In genomic region chr5:5132185-5132584, GRCh38 we compare ENCODE assay signal across 21 cellular contexts. TPM values are rescaled to one million over a fixed set of nuclear protein-coding genes. Genes with fewer than 3 reads are reported as not detected.
DNase-seq lines count a peak whose midpoint lies in the region; ATAC-seq, FAIRE-seq and TF ChIP-seq lines count a peak whose summit lies in the region.
"Had no signal": no experiment of that assay in that cellular context is flagged by ENCODE, and none has a peak within 500 bp of the region (broad histone marks: within the 10 kb centered on the region; RNA-seq: fewer than 3 reads in every experiment).

No MANE protein-coding gene starts in this region.

- H3K9me1 ChIP-seq in IMR-90 (ENCODE audit: insufficient read depth, low read length) (no peaks in the 10 kb centered on the region), K562 (ENCODE audit: control insufficient read depth, insufficient read depth, low read length) (no peaks in the 10 kb centered on the region)

- no peak overlapping the region for H2AK5ac ChIP-seq in IMR-90 (ENCODE audit: low read depth, low read length)

- H3F3A ChIP-seq in SK-N-SH (replicated peaks; ENCODE audit: insufficient read depth): no peaks in the 10 kb centered on the region

- FAIRE-seq in K562 (lab: Jason Lieb, UNC): no peak
- FAIRE-seq: A204.1, GM12878, GM19239 had no signal

- H2BK120ac ChIP-seq in IMR-90 (ENCODE audit: low read depth, low read length): no peak overlapping the region

- 61% methylated on average over 3 of the region's 9 CpGs; no CpG with 5 or more reads in 1 of the 2 experiments for WGBS in IMR-90 (ENCODE audit: extremely low coverage in 2 of 2, insufficient read length in 1 of 2), 2 experiments
- WGBS in K562 (ENCODE audit: insufficient coverage, low coverage, missing lambda C conversion rate): 2% methylated on average over 9 of the region's 9 CpGs
- WGBS in SK-N-SH (ENCODE audit: low lambda C conversion rate): 75% methylated on average over 9 of the region's 9 CpGs

- H3K56ac ChIP-seq in IMR-90 (ENCODE audit: extremely low read depth, insufficient read depth, low read length): no peak overlapping the region

- TF ChIP-seq CTCF in IMR-90 (conservative IDR thresholded peaks at IDR 0.05; ENCODE audit: low read depth, low read length) (no peak), K562 (IDR thresholded peaks at IDR 0.05 in 2 of 3, conservative IDR thresholded peaks at IDR 0.05 in 1 of 3; ENCODE audit: insufficient read depth in 2 of 3, low read depth in 1 of 3, low read length in 3 of 3) (no peak), SK-N-SH (IDR thresholded peaks at IDR 0.05) (no peak)

- no peak for TF ChIP-seq EP300 in K562 (IDR thresholded peaks at IDR 0.05; ENCODE audit: low read length)
- no peak for TF ChIP-seq EP300 in SK-N-SH (IDR thresholded peaks at IDR 0.05; ENCODE audit: borderline replicate concordance in 1 of 2, low read depth in 1 of 2, low read length in 1 of 2)

- no peak overlapping the region for H4K8ac ChIP-seq in IMR-90 (ENCODE audit: low read depth in 2 of 2, low read length in 2 of 2)

- H3K9ac ChIP-seq in IMR-90 (ENCODE audit: low read depth, low read length) (no peak overlapping the region), K562 (ENCODE audit: insufficient read depth in 1 of 2, low read depth in 2 of 2, low read length in 2 of 2) (no peak overlapping the region; a peak in 1 of 4 replicates), SK-N-SH (no peak overlapping the region)

- BruUV-seq in IMR-90 (replicated peaks; lab: Mats Ljungman, UMichigan) (no TSS peak), K562 (replicated peaks; lab: Mats Ljungman, UMichigan) (no TSS peak)

- no peak overlapping the region for H3K4me3 ChIP-seq in IMR-90 (ENCODE audit: insufficient read depth, low read depth, low read length)
- no peak overlapping the region for H3K4me3 ChIP-seq in K562
- H3K4me3 ChIP-seq in SK-N-SH (ENCODE audit: low read depth in 2 of 2, low read length in 1 of 2): no peak overlapping the region
- H3K4me3 ChIP-seq: GM12878, HAP-1 had no signal

- no peak overlapping the region for H2AK9ac ChIP-seq in IMR-90 (replicated peaks; ENCODE audit: low read depth, low read length, poor library complexity)

- no peak overlapping the region for H3K18ac ChIP-seq in IMR-90 (ENCODE audit: low read depth, low read length)

- no peaks in the 10 kb centered on the region for H3K79me1 ChIP-seq in IMR-90 (ENCODE audit: low read depth in 1 of 2, low read length in 2 of 2)

- H2BK5ac ChIP-seq in IMR-90 (ENCODE audit: low read depth, low read length, poor library complexity, severe bottlenecking): no peak overlapping the region

- CTCF ChIA-PET in IMR-90 (lab: Yijun Ruan, JAX) (no interaction called here), K562 (lab: Yijun Ruan, JAX; ENCODE audit: low intra/inter-chr PET ratio) (no interaction called here), SK-N-SH (lab: Yijun Ruan, JAX) (no interaction called here)

- no peaks in the 10 kb centered on the region for H3K9me2 ChIP-seq in SK-N-SH

- H3K23ac ChIP-seq in IMR-90 (ENCODE audit: low read depth, low read length): no peak overlapping the region

- no peak overlapping the region for H3K27ac ChIP-seq in IMR-90 (ENCODE audit: insufficient read depth, low read length)
- H3K27ac ChIP-seq in K562 (ENCODE audit: extremely low read depth, low read depth, low read length): no peak overlapping the region
- H3K27ac ChIP-seq in SK-N-SH (ENCODE audit: low read depth in 2 of 2, low read length in 1 of 2): no peak overlapping the region

- TF ChIP-seq POLR2A in IMR-90 (IDR thresholded peaks at IDR 0.05; ENCODE audit: low read depth, low read length) (no peak), K562 (conservative IDR thresholded peaks at IDR 0.05) (no peak)

- dilution Hi-C loops in IMR-90 (cut with HindIII; ENCODE audit: low sequenced_read_pairs, unreplicated experiment): no loop called here

- no peaks in the 10 kb centered on the region for H3K4me1 ChIP-seq in IMR-90 (ENCODE audit: control insufficient read depth, insufficient read depth, low read length)
- no peaks in the 10 kb centered on the region for H3K4me1 ChIP-seq in K562 (replicated peaks in 1 of 2; ENCODE audit: control insufficient read depth in 2 of 2, insufficient read depth in 2 of 2, low read length in 2 of 2)
- H3K4me1 ChIP-seq in SK-N-SH (ENCODE audit: control insufficient read depth in 1 of 2, insufficient read depth in 2 of 2, low read depth in 1 of 2, low read length in 1 of 2): no peaks in the 10 kb centered on the region; a peak in 1 of 4 replicates
- H3K4me1 ChIP-seq: BE2C, HAP-1 had no signal

- H3K79me2 ChIP-seq in K562 (ENCODE audit: control insufficient read depth, insufficient read depth, low read length) (no peaks in the 10 kb centered on the region), SK-N-SH (ENCODE audit: insufficient read depth) (no peaks in the 10 kb centered on the region)

- H2AFZ ChIP-seq in IMR-90 (replicated peaks; ENCODE audit: low read length, poor library complexity) (no peak overlapping the region), K562 (ENCODE audit: low read depth, low read length) (no peak overlapping the region), SK-N-SH (ENCODE audit: low read depth) (no peak overlapping the region)

- in situ Hi-C loops in IMR-90 (cut with MboI; ENCODE audit: low sequenced_read_pairs) (no loop called here), K562 (cut with MboI) (no loop called here)

- intact Hi-C loops in IMR-90 (cut with micrococcal nuclease): no loop called here
- intact Hi-C loops in K562 (cut with micrococcal nuclease): no loop called here

- H3K27me3 ChIP-seq in IMR-90 (ENCODE audit: control insufficient read depth, insufficient read depth, low read length) (no peaks in the 10 kb centered on the region), K562 (ENCODE audit: control insufficient read depth in 2 of 2, insufficient read depth in 2 of 2, low read length in 2 of 2) (peaks cover 0 to 27% of the 10 kb centered on the region in 2 experiments; a peak in 3 of 5 replicates), SK-N-SH (ENCODE audit: insufficient read depth) (no peaks in the 10 kb centered on the region; the same call in 1 of the 2 replicates)
- H3K27me3 ChIP-seq: BE2C had no signal

- H4K5ac ChIP-seq in IMR-90 (ENCODE audit: low read depth, low read length): no peak overlapping the region

- no peak overlapping the region for H3K14ac ChIP-seq in IMR-90 (replicated peaks; ENCODE audit: low read depth, low read length)

- TF ChIP-seq RAD21 in IMR-90 (IDR thresholded peaks at IDR 0.05; ENCODE audit: low read length) (no peak), K562 (CRISPR knock-in tag; conservative IDR thresholded peaks at IDR 0.05 in 1 of 2, IDR thresholded peaks at IDR 0.05 in 1 of 2) (no peak), SK-N-SH (IDR thresholded peaks at IDR 0.05; ENCODE audit: low read length) (no peak)

- H4K20me1 ChIP-seq in IMR-90 (ENCODE audit: insufficient read depth, low read length): no peaks in the 10 kb centered on the region
- no peaks in the 10 kb centered on the region for H4K20me1 ChIP-seq in K562 (replicated peaks; ENCODE audit: control insufficient read depth, insufficient read depth, low read length)
- no peaks in the 10 kb centered on the region for H4K20me1 ChIP-seq in SK-N-SH (ENCODE audit: insufficient read depth)

- no peak overlapping the region for H3K4ac ChIP-seq in IMR-90 (ENCODE audit: low read depth, low read length)

- no peak overlapping the region for H2BK15ac ChIP-seq in IMR-90 (ENCODE audit: low read depth, low read length)

- H2BK20ac ChIP-seq in IMR-90 (ENCODE audit: low read depth, low read length): no peak overlapping the region

- no peak overlapping the region for H3K4me2 ChIP-seq in IMR-90 (ENCODE audit: low read depth, low read length)
- H3K4me2 ChIP-seq in K562 (ENCODE audit: insufficient read depth, low read length): no peak overlapping the region
- no peak overlapping the region for H3K4me2 ChIP-seq in SK-N-SH

- POLR2A ChIA-PET in IMR-90 (lab: Charles Lee; ENCODE audit: unreplicated experiment) (no interaction called here), K562 (lab: Yijun Ruan, JAX) (no interaction called here), SK-N-SH (lab: Yijun Ruan, JAX) (no interaction called here)

- DNase-seq in IMR-90 (no peak), MV-4-11 (lab: John Stamatoyannopoulos, UW) (peak; percentile 46), K562 (ENCODE audit: extremely low read depth in 1 of 4, low spot score in 3 of 4) (no peak), NCI-H510A (lab: John Stamatoyannopoulos, UW) (no peak), SK-N-SH (no peak)
- DNase-seq: ACHN; C1 segment of cervical spinal cord; CD4-positive, CD25-positive, alpha-beta regulatory T cell; CD8-positive, alpha-beta memory T cell; COR-L47; DMS 273 treated with DMSO at 0.1 percent for 48 hours; DMS53; DND-41; EL had no signal

- H3K9me3 ChIP-seq in IMR-90 (ENCODE audit: control insufficient read depth, insufficient read depth, low read length): peaks cover 9% of the 10 kb centered on the region; the same call in 1 of the 2 replicates
- H3K9me3 ChIP-seq in K562 (replicated peaks; ENCODE audit: control insufficient read depth, insufficient read depth, low read depth, low read length): no peaks in the 10 kb centered on the region
- H3K9me3 ChIP-seq in SK-N-SH: no peaks in the 10 kb centered on the region
- H3K9me3 ChIP-seq: HAP-1 had no signal

- ATAC-seq in IMR-90 (ENCODE audit: low read depth) (no peak), K562 (no peak), HG02642 (IDR thresholded peaks at IDR 0.05; ENCODE audit: poor library complexity, unreplicated experiment) (no peak)
- ATAC-seq: GM12878 had no signal

- H3K36me3 ChIP-seq in IMR-90 (ENCODE audit: control insufficient read depth, insufficient read depth, low read length) (no peaks in the 10 kb centered on the region), K562 (ENCODE audit: control insufficient read depth, insufficient read depth, low read length) (no peaks in the 10 kb centered on the region), SK-N-SH (replicated peaks in 1 of 2; ENCODE audit: control insufficient read depth in 1 of 2, insufficient read depth in 2 of 2, low read length in 1 of 2) (no peaks in the 10 kb centered on the region)
- H3K36me3 ChIP-seq: BE2C, HAP-1 had no signal

- no peak overlapping the region for H4K91ac ChIP-seq in IMR-90 (ENCODE audit: insufficient read depth, low read depth, low read length)

RNA-seq across cellular contexts. Expression of gene ADAMTS16, which starts 7.9 kb away (rescaled TPM):
- 0.18 and 0.28 TPM in 2 replicates for total RNA-seq in IMR-90 (2012; rRNA removed)
- 0.03 and 0.09 TPM in 2 replicates for polyA plus RNA-seq in IMR-90 (2012; rRNA removed)
- polyA plus RNA-seq in IMR-90 (2012; cell fraction: cytosol; rRNA removed): 0.01 and 0.02 TPM in 2 replicates
- 0.13 and 0.21 TPM in 2 replicates for polyA plus RNA-seq in IMR-90 (2012; cell fraction: nucleus; rRNA removed; ENCODE audit: low replicate concordance)
- not detected in 2 replicates for total RNA-seq in K562 (2011; cell fraction: chromatin; rRNA removed; ENCODE audit: low replicate concordance)
- not detected in 2 replicates for total RNA-seq in K562 (2011; cell fraction: nucleolus; rRNA removed)
- not detected in 2 replicates for total RNA-seq in K562 (2011; cell fraction: nucleoplasm; rRNA removed)
- not detected in 2 replicates for total RNA-seq in K562 (2014; rRNA removed)
- total RNA-seq in K562 (2014; rRNA removed; fragmentation: Illumina TruSeq; extraction: Trizol): not detected in 2 replicates
- total RNA-seq in K562 (2015; rRNA removed; fragmentation: Illumina TruSeq; extraction: Trizol): not detected in 2 replicates
- 0.07 TPM in 1 of 2 replicates, not detected in the other for total RNA-seq in K562 (2021)
- polyA plus RNA-seq in K562 (2011; rRNA removed): not detected in 2 replicates
- polyA plus RNA-seq in K562 (2011; cell fraction: cytosol; rRNA removed): 0.03 TPM in 1 of 2 replicates, not detected in the other
- not detected in 2 replicates for polyA plus RNA-seq in K562 (2011; cell fraction: nucleus; rRNA removed)
- polyA plus RNA-seq in K562 (2012): 0.10 TPM in 1 of 2 replicates, not detected in the other
- polyA plus RNA-seq in K562 (2014; fragmentation: Illumina TruSeq; extraction: Trizol): not detected in 2 replicates
- not detected for polyA plus RNA-seq in K562 (2014; fragmentation: Nextera tagmentation; extraction: Ambion mirVana)
- not detected in 2 replicates for polyA plus RNA-seq in K562 (2014; rRNA removed)
- polyA minus RNA-seq in K562 (2011; rRNA and poly(A)+ RNA removed): not detected in 2 replicates
- polyA minus RNA-seq in K562 (2011; cell fraction: cytosol; rRNA and poly(A)+ RNA removed): not detected in 2 replicates
- not detected in 2 replicates for polyA minus RNA-seq in K562 (2011; cell fraction: nucleus; rRNA and poly(A)+ RNA removed)
- not detected in 2 replicates for polyA plus RNA-seq in SK-N-SH (2012; rRNA removed)
- not detected in 2 replicates for polyA plus RNA-seq in SK-N-SH (2012; cell fraction: cytosol; rRNA removed)
- not detected in 2 replicates for polyA plus RNA-seq in SK-N-SH (2012; cell fraction: nucleus; rRNA removed)
- total RNA-seq: CD4-positive, CD25-positive, alpha-beta regulatory T cell; CD8-positive, alpha-beta memory T cell; G401; GM12878 had no signal
- polyA plus RNA-seq: CD4-positive, CD25-positive, alpha-beta regulatory T cell; CD8-positive, alpha-beta memory T cell had no signal
